Comparison of ENCODE assay signal across 10 cellular contexts in genomic region chr1:27000817-27001460, GRCh38. TPM values are rescaled to one million over a fixed set of nuclear protein-coding genes. Genes with fewer than 3 reads are reported as not detected.
DNase-seq lines count a peak whose midpoint lies in the region; ATAC-seq, FAIRE-seq and TF ChIP-seq lines count a peak whose summit lies in the region.
"Had no signal": no experiment of that assay in that cellular context is flagged by ENCODE, and none has a peak within 500 bp of the region (broad histone marks: within the 10 kb centered on the region; RNA-seq: fewer than 3 reads in every experiment).

No MANE protein-coding gene starts in this region.

- no peak overlapping the region for H3K14ac ChIP-seq in neuronal stem cell (ENCODE audit: low read length)

- H3K4me3 Mint-ChIP-seq in endothelial cell (ENCODE audit: unreplicated experiment) = no peak overlapping the region

- H3K36me3 ChIP-seq in Panc1 (ENCODE audit: control insufficient read depth, insufficient read depth, low read length) = no peaks in the 10 kb centered on the region; the same call in 1 of the 2 replicates
- H3K36me3 ChIP-seq in esophagus squamous epithelium = peaks cover 8 to 37% (median 13%) of the 10 kb centered on the region in 3 donors
- H3K36me3 ChIP-seq in neuronal stem cell (replicated peaks in 1 of 2; ENCODE audit: control insufficient read depth in 2 of 2, insufficient read depth in 2 of 2, low read length in 2 of 2) = peaks cover 3 to 28% of the 10 kb centered on the region in 2 donors

- peak overlapping the region; percentile 99 for H3K4me2 ChIP-seq in A549
- H3K4me2 ChIP-seq in neuronal stem cell (ENCODE audit: insufficient read depth, low read length, poor library complexity, severe bottlenecking) = no peak overlapping the region

- H3K9ac ChIP-seq in neuronal stem cell (ENCODE audit: low read depth, low read length, poor library complexity) = no peak overlapping the region

- no peak for FAIRE-seq in A549 (lab: Jason Lieb, UNC)

- H3K4me3 ChIP-seq in A549 (no peak overlapping the region), Panc1 (ENCODE audit: low read depth in 2 of 2, low read length in 2 of 2) (no peak overlapping the region), esophagus squamous epithelium (no peak overlapping the region), neuronal stem cell (ENCODE audit: low read length in 2 of 2) (no peak overlapping the region)

- no peak for TF ChIP-seq POLR2A in A549 (IDR thresholded peaks at IDR 0.05; ENCODE audit: low read length)
- no peak for TF ChIP-seq POLR2A in esophagus squamous epithelium (IDR thresholded peaks at IDR 0.05)

- H3K27ac ChIP-seq in A549 = peak overlapping the region; percentile 100
- H3K27ac ChIP-seq in Panc1 (ENCODE audit: low read length) = peak overlapping the region; percentile 82
- peak overlapping the region; percentile 72 to 94 (median 92) for H3K27ac ChIP-seq in esophagus squamous epithelium
- H3K27ac ChIP-seq in neuronal stem cell (replicated peaks; ENCODE audit: low read length) = no peak overlapping the region

- TF ChIP-seq RAD21 in A549 (conservative IDR thresholded peaks at IDR 0.05 in 1 of 2, IDR thresholded peaks at IDR 0.05 in 1 of 2) = no peak

- no peak overlapping the region for H2BK120ac ChIP-seq in neuronal stem cell (ENCODE audit: low read depth, low read length)

- no peak overlapping the region for H4K91ac ChIP-seq in neuronal stem cell (ENCODE audit: low read depth, low read length, poor library complexity)

- H3K27me3 ChIP-seq in Panc1 (ENCODE audit: control insufficient read depth, insufficient read depth, low read length) = no peaks in the 10 kb centered on the region
- H3K27me3 ChIP-seq in esophagus squamous epithelium = peaks cover 0 to 5% (median 0%) of the 10 kb centered on the region in 4 donors
- peaks cover 0 to 10% (median 0%) of the 10 kb centered on the region in 3 experiments for H3K27me3 ChIP-seq in neuronal stem cell (ENCODE audit: control insufficient read depth in 3 of 3, insufficient read depth in 3 of 3, low read depth in 1 of 3, low read length in 3 of 3)

- H3K36me3 Mint-ChIP-seq in endothelial cell (ENCODE audit: low read depth, unreplicated experiment) = no peaks in the 10 kb centered on the region

- 55% methylated on average over 7 of the region's 8 CpGs for WGBS in A549 (ENCODE audit: missing lambda C conversion rate)
- WGBS in esophagus squamous epithelium, 2 donors = 74 to 80% methylated on average over 7 to 8 of the region's 8 CpGs
- WGBS in neuronal stem cell (ENCODE audit: extremely low coverage in 2 of 2, insufficient read length in 2 of 2, insufficient replicate concordance in 1 of 2), 2 donors = no CpG with 5 or more reads among the region's 8 CpGs

- no peak overlapping the region for H2BK12ac ChIP-seq in neuronal stem cell (ENCODE audit: low read length)

- peaks cover 10% of the 10 kb centered on the region for H3K27me3 Mint-ChIP-seq in endothelial cell (ENCODE audit: unreplicated experiment)

- H3K4ac ChIP-seq in neuronal stem cell (ENCODE audit: low read length) = no peak overlapping the region

- no peak overlapping the region for H2AFZ ChIP-seq in neuronal stem cell (ENCODE audit: low read length)

- ATAC-seq in A549 (no peak), Panc1 (no peak), GM21515 (IDR thresholded peaks at IDR 0.05; ENCODE audit: unreplicated experiment) (no peak)

- TF ChIP-seq CTCF in A549 (IDR thresholded peaks at IDR 0.05) (no peak), Panc1 (IDR thresholded peaks at IDR 0.05) (no peak), esophagus squamous epithelium (IDR thresholded peaks at IDR 0.05) (no peak), endothelial cell (IDR thresholded peaks at IDR 0.05; ENCODE audit: unreplicated experiment) (no peak)

- peak overlapping the region; percentile 68 for H3K18ac ChIP-seq in neuronal stem cell (ENCODE audit: low read length)

- intact Hi-C loops in Panc1 (cut with micrococcal nuclease; ENCODE audit: unreplicated experiment) (no loop called here), esophagus squamous epithelium (cut with DNase I) (no loop called here)

- peak in 1 of 2 experiments; percentile 64 for DNase-seq in A549 (ENCODE audit: low read depth in 1 of 2, low spot score in 1 of 2)
- DNase-seq in Panc1 (ENCODE audit: low read depth, low spot score) = no peak
- DNase-seq in esophagus squamous epithelium (lab: John Stamatoyannopoulos, UW) = no peak
- DNase-seq in neuronal stem cell (ENCODE audit: low spot score) = no peak
- no peak for DNase-seq in stimulated activated CD4-positive, alpha-beta T cell treated with anti-CD3 and anti-CD28 coated beads, Interleukin-12 subunit alpha, Interleukin-12 subunit beta, amount 100 ng/mL, for 4 hours
- DNase-seq in stimulated activated CD4-positive, alpha-beta T cell treated with anti-CD3 and anti-CD28 coated beads, Interleukin-2, amount 100 ng/mL, for 24 hours = no peak
- DNase-seq in endothelial cell (ENCODE audit: low spot score) = no peak
- DNase-seq: activated effector memory CD4-positive, alpha-beta T cell treated with anti-CD3 and anti-CD28 coated beads, Interleukin-2, amount 50 U/mL, for 16 hours; NCI-H1417 had no signal

- POLR2A ChIA-PET in A549 (lab: Yijun Ruan, JAX) (no interaction called here), Panc1 (lab: Charles Lee) (interaction anchor here (0.5 to 0.6 kb wide), 2 partner anchors 10 to 40 kb away, joined by 3 read pairs; partner anchors contain the start of gene KDF1)

- in situ Hi-C loops in Panc1 (cut with HindIII; ENCODE audit: low pct_unique_long_range_greater_than_20kb, low sequenced_read_pairs) = no loop called here

- H3K9me3 ChIP-seq in A549 (no peaks in the 10 kb centered on the region), Panc1 (ENCODE audit: control insufficient read depth, insufficient read depth, low read depth, low read length) (no peaks in the 10 kb centered on the region), esophagus squamous epithelium (no peaks in the 10 kb centered on the region), neuronal stem cell (replicated peaks in 1 of 2; ENCODE audit: control insufficient read depth in 2 of 2, insufficient read depth in 1 of 2, low read depth in 1 of 2, low read length in 2 of 2) (no peaks in the 10 kb centered on the region)

- CTCF ChIA-PET in A549 (lab: Yijun Ruan, JAX) = interaction anchor here (1.9 to 10.6 kb wide), 6 partner anchors 10 to 96 kb away, joined by 4 to 188 read pairs (median 30); partner anchors contain the start of gene TENT5B
- CTCF ChIA-PET in Panc1 (lab: Charles Lee) = interaction anchor here (0.5 to 1.0 kb wide), 2 partner anchors 40 to 45 kb away, joined by 7 read pairs; partner anchors contain the start of gene KDF1

- H3K4me1 ChIP-seq in A549 (peaks cover 82% of the 10 kb centered on the region), Panc1 (ENCODE audit: control insufficient read depth, insufficient read depth, low read length) (peaks cover 84% of the 10 kb centered on the region), esophagus squamous epithelium (peaks cover 54 to 100% (median 66%) of the 10 kb centered on the region in 3 donors), neuronal stem cell (ENCODE audit: control insufficient read depth in 2 of 2, insufficient read depth in 1 of 2, low read depth in 1 of 2, low read length in 2 of 2) (peaks cover 42 to 61% of the 10 kb centered on the region in 2 donors)

- H4K8ac ChIP-seq in neuronal stem cell (ENCODE audit: low read depth, low read length) = no peak overlapping the region

- no peaks in the 10 kb centered on the region for H3K9me3 Mint-ChIP-seq in endothelial cell (ENCODE audit: unreplicated experiment)

- BruUV-seq in Panc1 (replicated peaks; lab: Mats Ljungman, UMichigan) = no TSS peak

- H2AK5ac ChIP-seq in neuronal stem cell (ENCODE audit: low read depth, low read length) = peak overlapping the region; percentile 83

- no peak for TF ChIP-seq EP300 in A549 (IDR thresholded peaks at IDR 0.05)

- H2BK5ac ChIP-seq in neuronal stem cell (ENCODE audit: low read length) = no peak overlapping the region

- no peak overlapping the region for H3K27ac Mint-ChIP-seq in endothelial cell (ENCODE audit: unreplicated experiment)

- H3K79me1 ChIP-seq in neuronal stem cell (ENCODE audit: low read depth, low read length) = no peaks in the 10 kb centered on the region

- peaks cover 10% of the 10 kb centered on the region for H3K4me1 Mint-ChIP-seq in endothelial cell (ENCODE audit: unreplicated experiment)

- no peak overlapping the region for H2BK15ac ChIP-seq in neuronal stem cell (ENCODE audit: low read length)

- peak overlapping the region; percentile 27 for H3K23ac ChIP-seq in neuronal stem cell (ENCODE audit: low read depth, low read length, poor library complexity)

RNA-seq across cellular contexts. Expression of gene TRNP1, which starts 7.4 kb away (rescaled TPM):
- polyA plus RNA-seq in A549 (2011; rRNA removed) (113 and 134 TPM in 2 replicates), A549 (2017; fragmentation: RNase III; extraction: RNeasy Plus Mini Kit Qiagen cat#74134 plus additional on column Dnase treatment) (68.5 to 86.3 TPM (median 73.9 TPM) in 3 replicates)
- 109 and 152 TPM in 2 replicates for polyA plus RNA-seq in A549 (2012; cell fraction: cytosol; rRNA removed)
- 100 and 141 TPM in 2 replicates for polyA plus RNA-seq in A549 (2012; cell fraction: nucleus; rRNA removed)
- polyA minus RNA-seq in A549 (2011; rRNA and poly(A)+ RNA removed) = 61.4 and 69.2 TPM in 2 replicates
- total RNA-seq in Panc1 (2021; ENCODE audit: unreplicated experiment) (81.2 TPM), esophagus squamous epithelium (100 to 1,000 TPM in 1 of 4 donors, 10 to 100 TPM in 3; 26.9 to 208 (median 64.5) TPM), endothelial cell (ENCODE audit: unreplicated experiment) (4.2 TPM)
- polyA plus RNA-seq in Panc1 (2012; ENCODE audit: insufficient read length) = 95.3 TPM
- 1.3 TPM for polyA plus RNA-seq in neuronal stem cell (2013, experiment 1 of 2)
- polyA plus RNA-seq in neuronal stem cell (2013, experiment 2 of 2) = 1.3 TPM

RNA-seq across cellular contexts. Expression of gene TENT5B, which starts 11.7 kb away (rescaled TPM):
- 0.27 and 0.36 TPM in 2 replicates for polyA plus RNA-seq in A549 (2011; rRNA removed)
- polyA plus RNA-seq in A549 (2012; cell fraction: cytosol; rRNA removed) = 0.94 and 1.0 TPM in 2 replicates
- polyA plus RNA-seq in A549 (2012; cell fraction: nucleus; rRNA removed) = 1.5 and 1.8 TPM in 2 replicates
- polyA plus RNA-seq in A549 (2017; fragmentation: RNase III; extraction: RNeasy Plus Mini Kit Qiagen cat#74134 plus additional on column Dnase treatment) = 0.98 to 1.2 TPM (median 1.0 TPM) in 3 replicates
- 0.33 and 0.83 TPM in 2 replicates for polyA minus RNA-seq in A549 (2011; rRNA and poly(A)+ RNA removed)
- 12.6 TPM for total RNA-seq in Panc1 (2021; ENCODE audit: unreplicated experiment)
- polyA plus RNA-seq in Panc1 (2012; ENCODE audit: insufficient read length) = 9.5 TPM
- 100 to 1,000 TPM in 3 of 4 donors, 10 to 100 TPM in 1; 76.9 to 263 (median 112) TPM for total RNA-seq in esophagus squamous epithelium
- 6.3 TPM for polyA plus RNA-seq in neuronal stem cell (2013, experiment 1 of 2)
- polyA plus RNA-seq in neuronal stem cell (2013, experiment 2 of 2) = 6.2 TPM
- total RNA-seq in endothelial cell (ENCODE audit: unreplicated experiment) = 14.1 TPM

RNA-seq across cellular contexts. Expression of gene KDF1, which starts 40.7 kb away (rescaled TPM):
- not detected in 2 replicates for polyA plus RNA-seq in A549 (2011; rRNA removed)
- not detected in 2 replicates for polyA plus RNA-seq in A549 (2012; cell fraction: cytosol; rRNA removed)
- polyA plus RNA-seq in A549 (2012; cell fraction: nucleus; rRNA removed) = not detected in 2 replicates
- polyA plus RNA-seq in A549 (2017; fragmentation: RNase III; extraction: RNeasy Plus Mini Kit Qiagen cat#74134 plus additional on column Dnase treatment) = not detected in 3 replicates
- 0.15 TPM in 1 of 2 replicates, not detected in the other for polyA minus RNA-seq in A549 (2011; rRNA and poly(A)+ RNA removed)
- total RNA-seq in Panc1 (2021; ENCODE audit: unreplicated experiment) = 3.2 TPM
- polyA plus RNA-seq in Panc1 (2012; ENCODE audit: insufficient read length) = 3.8 TPM
- total RNA-seq in esophagus squamous epithelium = 10 to 100 TPM; 18.4 to 25.6 (median 19.6) TPM
- 0.04 TPM for polyA plus RNA-seq in neuronal stem cell (2013, experiment 1 of 2)
- polyA plus RNA-seq in neuronal stem cell (2013, experiment 2 of 2) = 0.03 TPM
- total RNA-seq in endothelial cell (ENCODE audit: unreplicated experiment) = 0.21 TPM
